Comparison of ENCODE assay signal across 17 cellular contexts in genomic region chr2:186346216-186346615, GRCh38.
DNase-seq lines count a peak whose midpoint lies in the region; ATAC-seq and TF ChIP-seq lines count a peak whose summit lies in the region.
"Had no signal": no experiment of that assay in that cellular context is flagged by ENCODE, and none has a peak within 500 bp of the region (broad histone marks: within the 10 kb centered on the region; RNA-seq: fewer than 3 reads in every experiment).

No MANE protein-coding gene starts in this region.

- peaks cover 0 to 24% of the 10 kb centered on the region in 2 donors for H3K4me1 ChIP-seq in adrenal gland (replicated peaks in 1 of 2)

- DNase-seq in amniotic epithelial cell (ENCODE audit: low read depth), result peak; percentile 51
- DNase-seq in adrenal gland, result no peak
- DNase-seq in NCI-H1105 treated with DMSO at 0.1 percent for 48 hours (lab: John Stamatoyannopoulos, UW), result no peak
- DNase-seq: CD8-positive, alpha-beta T cell; COR-L47; DMS153; DMS79 treated with DMSO at 0.1 percent for 48 hours; EL; GM23248; IMR-90 had no signal

- no peaks in the 10 kb centered on the region for H3K36me3 Mint-ChIP-seq in nephron (ENCODE audit: low read depth)

- no peaks in the 10 kb centered on the region for H3K36me3 ChIP-seq in adrenal gland (replicated peaks in 1 of 2)
- H3K36me3 ChIP-seq: BE2C had no signal

- no peak overlapping the region for H3K4me3 Mint-ChIP-seq in nephron
- H3K4me3 Mint-ChIP-seq: CD8-positive, alpha-beta T cell had no signal

- no peak overlapping the region for H3K27ac ChIP-seq in adrenal gland
- H3K27ac ChIP-seq: A549, C4-2B, GM23248 had no signal

- TF ChIP-seq CTCF in nephron (IDR thresholded peaks at IDR 0.05; ENCODE audit: unreplicated experiment in 3 of 3), result no peak
- no peak for TF ChIP-seq CTCF in adrenal gland (IDR thresholded peaks at IDR 0.05)

- H3K27me3 ChIP-seq in adrenal gland, result no peaks in the 10 kb centered on the region
- H3K27me3 ChIP-seq: BE2C had no signal

- H3K9me3 Mint-ChIP-seq in nephron, result peaks cover 9% of the 10 kb centered on the region

- H3K27me3 Mint-ChIP-seq in nephron (ENCODE audit: low read depth), result no peaks in the 10 kb centered on the region

- intact Hi-C loops in adrenal gland (cut with DNase I), result no loop called here

- no peak overlapping the region for H3K4me3 ChIP-seq in adrenal gland
- H3K4me3 ChIP-seq: A549, GM23248 had no signal

- peaks cover 39% of the 10 kb centered on the region for H3K4me1 Mint-ChIP-seq in nephron

- ATAC-seq in GM21390 (IDR thresholded peaks at IDR 0.05; ENCODE audit: unreplicated experiment) (peak; percentile 15), HG02798 (IDR thresholded peaks at IDR 0.05; ENCODE audit: poor library complexity, unreplicated experiment) (peak; percentile 13)
- ATAC-seq: A549; CD8-positive, alpha-beta T cell; HCT116 had no signal

- H3K9me3 ChIP-seq in adrenal gland (replicated peaks in 1 of 3), result no peaks in the 10 kb centered on the region
- H3K9me3 ChIP-seq: A549, BE2C had no signal

- peak overlapping the region; percentile 62 to 85 (median 83) for H3K27ac Mint-ChIP-seq in nephron
- H3K27ac Mint-ChIP-seq: CD8-positive, alpha-beta T cell had no signal

- no peak for TF ChIP-seq POLR2A in adrenal gland (IDR thresholded peaks at IDR 0.05)
